ENCODE assay signal across 9 cellular contexts in genomic region chrX:155056877-155057792, GRCh38. TPM values are rescaled to one million over a fixed set of nuclear protein-coding genes. Genes with fewer than 3 reads are reported as not detected.
DNase-seq lines count a peak whose midpoint lies in the region; ATAC-seq, FAIRE-seq and TF ChIP-seq lines count a peak whose summit lies in the region.
"Had no signal": no experiment of that assay in that cellular context is flagged by ENCODE, and none has a peak within 500 bp of the region (broad histone marks: within the 10 kb centered on the region; RNA-seq: fewer than 3 reads in every experiment).

No MANE protein-coding gene starts in this region.

- no peaks in the 10 kb centered on the region for H3K27me3 ChIP-seq in WERI-Rb-1 (ENCODE audit: insufficient read depth, low read depth, severe bottlenecking)

- FAIRE-seq in G401.6 (lab: Jason Lieb, UNC), result peak; percentile 23

- no peaks in the 10 kb centered on the region for H3K9me3 ChIP-seq in WERI-Rb-1 (ENCODE audit: severe bottlenecking)

- DNase-seq in M059J (ENCODE audit: low read depth) (peak; percentile 80), WERI-Rb-1 (peak; percentile 78), cerebellum (ENCODE audit: low spot score) (peak; percentile 56), islet precursor cell (peak; percentile 90), mesenteric fat pad (ENCODE audit: low spot score) (no peak)
- peak; percentile 7 to 18 for DNase-seq in stimulated activated CD4-positive, alpha-beta T cell treated with anti-CD3 and anti-CD28 coated beads, Interleukin-1b, Interleukin-23, amount 100 ng/mL, for 1 hour (ENCODE audit: low read depth in 2 of 2)

- ATAC-seq in GM21737 (IDR thresholded peaks at IDR 0.05; ENCODE audit: unreplicated experiment), result peak; percentile 70

- peak; percentile 95 for TF ChIP-seq CTCF in WERI-Rb-1 (IDR thresholded peaks at IDR 0.05; ENCODE audit: low read depth, low read length)

- H3K36me3 ChIP-seq in WERI-Rb-1, result peaks cover 20% of the 10 kb centered on the region

- H3K27ac ChIP-seq in WERI-Rb-1, result no peak overlapping the region

- no peak overlapping the region for H3K4me3 ChIP-seq in WERI-Rb-1 (ENCODE audit: low read depth, low read length)
- H3K4me3 ChIP-seq: skin epidermis had no signal

RNA-seq across cellular contexts. Expression of gene CMC4, which starts 13.8 kb away (rescaled TPM):
- total RNA-seq in M059J (2014; rRNA removed; shearing (Covaris generic)), result 46.7 and 57.6 TPM in 2 replicates
- 3.4 TPM for total RNA-seq in cerebellum
- total RNA-seq in mesenteric fat pad, result 6.8 TPM

RNA-seq across cellular contexts. Expression of gene MTCP1, which starts 13.8 kb away (rescaled TPM):
- 3.8 and 11.6 TPM in 2 replicates for total RNA-seq in M059J (2014; rRNA removed; shearing (Covaris generic))
- total RNA-seq in cerebellum (7.4 TPM), mesenteric fat pad (26.3 TPM)

RNA-seq across cellular contexts. Expression of gene BRCC3, which starts 14.2 kb away (rescaled TPM):
- total RNA-seq in M059J (2014; rRNA removed; shearing (Covaris generic)), result 14.5 and 26.9 TPM in 2 replicates
- total RNA-seq in cerebellum, result 13.1 TPM
- 20.5 TPM for total RNA-seq in mesenteric fat pad

RNA-seq across cellular contexts. Expression of gene FUNDC2, which starts 30.5 kb away (rescaled TPM):
- total RNA-seq in M059J (2014; rRNA removed; shearing (Covaris generic)), result 88.9 and 139 TPM in 2 replicates
- total RNA-seq in cerebellum, result 20.6 TPM
- 116 TPM for total RNA-seq in mesenteric fat pad

RNA-seq across cellular contexts. Expression of gene F8, which starts 34.6 kb away (rescaled TPM):
- 5.3 and 9.3 TPM in 2 replicates for total RNA-seq in M059J (2014; rRNA removed; shearing (Covaris generic))
- total RNA-seq in cerebellum (5.8 TPM), mesenteric fat pad (43.5 TPM)
